ENCODE assay signal across 9 cellular contexts in genomic region chr16:11629071-11630030, GRCh38. TPM values are rescaled to one million over a fixed set of nuclear protein-coding genes. Genes with fewer than 3 reads are reported as not detected.
DNase-seq lines count a peak whose midpoint lies in the region; ATAC-seq and TF ChIP-seq lines count a peak whose summit lies in the region.
"Had no signal": no experiment of that assay in that cellular context is flagged by ENCODE, and none has a peak within 500 bp of the region (broad histone marks: within the 10 kb centered on the region; RNA-seq: fewer than 3 reads in every experiment).

No MANE protein-coding gene starts in this region.

- TF ChIP-seq CTCF in tibial nerve (IDR thresholded peaks at IDR 0.05): no peak

- 71 to 80% methylated on average over 15 to 23 of the region's 23 CpGs for WGBS in tibial nerve, 2 donors

- H3K27ac Mint-ChIP-seq in T-helper 2 cell treated with Interferon-gamma antibody and Interleukin-4, amounts not matched to agents 5 μg/mL and 100 μg/mL, for 36 hours: peak overlapping the region; percentile 47

- H3K9me3 Mint-ChIP-seq in T-helper 2 cell treated with Interferon-gamma antibody and Interleukin-4, amounts not matched to agents 5 μg/mL and 100 μg/mL, for 36 hours: no peaks in the 10 kb centered on the region

- intact Hi-C loops in left colon (cut with DNase I, micrococcal nuclease): no loop called here

- no peaks in the 10 kb centered on the region for H3K36me3 Mint-ChIP-seq in T-helper 2 cell treated with Interferon-gamma antibody and Interleukin-4, amounts not matched to agents 5 μg/mL and 100 μg/mL, for 36 hours (ENCODE audit: low read depth)

- H3K4me1 ChIP-seq in tibial nerve: peaks cover 0 to 80% (median 32%) of the 10 kb centered on the region in 4 donors

- H3K36me3 ChIP-seq in tibial nerve: no peaks in the 10 kb centered on the region

- no peak overlapping the region for H3K4me3 ChIP-seq in tibial nerve

- peak overlapping the region; percentile 49 for H3K4me3 Mint-ChIP-seq in T-helper 2 cell treated with Interferon-gamma antibody and Interleukin-4, amounts not matched to agents 5 μg/mL and 100 μg/mL, for 36 hours

- no peaks in the 10 kb centered on the region for H3K27me3 ChIP-seq in tibial nerve

- no peak for TF ChIP-seq EP300 in tibial nerve (IDR thresholded peaks at IDR 0.05)

- no peaks in the 10 kb centered on the region for H3K9me3 ChIP-seq in tibial nerve

- H3K27ac ChIP-seq in tibial nerve: peak overlapping the region; percentile 34 to 96 (median 72)

- ATAC-seq in left colon: peak; percentile 9
- ATAC-seq in GM21786 (IDR thresholded peaks at IDR 0.05; ENCODE audit: unreplicated experiment): no peak
- ATAC-seq in HG03139 (IDR thresholded peaks at IDR 0.05; ENCODE audit: unreplicated experiment): no peak
- no peak for ATAC-seq in GM21447 (IDR thresholded peaks at IDR 0.05; ENCODE audit: unreplicated experiment)

- DNase-seq in T-helper 2 cell treated with Interferon-gamma antibody and Interleukin-4, amounts not matched to agents 5 μg/mL and 100 μg/mL, for 36 hours (ENCODE audit: low spot score): no peak
- DNase-seq in T-helper 2 cell (no peak), left colon (no peak), tibial nerve (ENCODE audit: low spot score in 2 of 2) (no peak)
- peak; percentile 20 for DNase-seq in activated naive CD4-positive, alpha-beta T cell treated with anti-CD3 and anti-CD28 coated beads, Interleukin-2, amount 50 U/mL, for 16 hours
- DNase-seq: cerebellar nuclear complex had no signal

- TF ChIP-seq POLR2A in tibial nerve (IDR thresholded peaks at IDR 0.05): no peak

- H3K27me3 Mint-ChIP-seq in T-helper 2 cell treated with Interferon-gamma antibody and Interleukin-4, amounts not matched to agents 5 μg/mL and 100 μg/mL, for 36 hours (ENCODE audit: low read depth): no peaks in the 10 kb centered on the region

- peaks cover 35% of the 10 kb centered on the region for H3K4me1 Mint-ChIP-seq in T-helper 2 cell treated with Interferon-gamma antibody and Interleukin-4, amounts not matched to agents 5 μg/mL and 100 μg/mL, for 36 hours (ENCODE audit: low read depth)

RNA-seq across cellular contexts. Expression of gene SNN, which starts 38.9 kb away (rescaled TPM):
- total RNA-seq in left colon (1 to 10 TPM; 2.4 to 7.6 TPM), tibial nerve (10 to 100 TPM; 24.3 to 30.6 (median 27.0) TPM)

RNA-seq across cellular contexts. Expression of gene LITAF, which starts 42.6 kb away (rescaled TPM):
- total RNA-seq in left colon (100 to 1,000 TPM; 171 to 240 TPM), tibial nerve (10 to 100 TPM; 54.8 to 73.0 (median 65.3) TPM)
